Comparison of ENCODE assay signal across 2 cellular contexts in genomic region chr11:56172256-56172835, GRCh38.
TF ChIP-seq lines count a peak whose summit lies in the region.

No MANE protein-coding gene starts in this region.

TF ChIP-seq in A549, 52 proteins besides CTCF, POLR2A, EP300 and RAD21:
- no peak for TF ChIP-seq JUNB (IDR thresholded peaks at IDR 0.05)
- peak; percentile 77 for TF ChIP-seq MAFK (IDR thresholded peaks at IDR 0.05; ENCODE audit: partially characterized antibody)

TF ChIP-seq in IMR-90, 13 proteins besides CTCF, POLR2A, EP300 and RAD21:
- no peak for TF ChIP-seq SMC3 (IDR thresholded peaks at IDR 0.05; ENCODE audit: low read depth, low read length)
- no peak for TF ChIP-seq CHD1 (IDR thresholded peaks at IDR 0.05; ENCODE audit: low read depth, low read length)
- TF ChIP-seq MAFK (IDR thresholded peaks at IDR 0.05; ENCODE audit: low read depth, low read length), result 0 out of 2 replicates have a peak, but pooled peaks have one; percentile 29
